ENCODE assay signal across 17 cellular contexts in the genomic region with DNA sequence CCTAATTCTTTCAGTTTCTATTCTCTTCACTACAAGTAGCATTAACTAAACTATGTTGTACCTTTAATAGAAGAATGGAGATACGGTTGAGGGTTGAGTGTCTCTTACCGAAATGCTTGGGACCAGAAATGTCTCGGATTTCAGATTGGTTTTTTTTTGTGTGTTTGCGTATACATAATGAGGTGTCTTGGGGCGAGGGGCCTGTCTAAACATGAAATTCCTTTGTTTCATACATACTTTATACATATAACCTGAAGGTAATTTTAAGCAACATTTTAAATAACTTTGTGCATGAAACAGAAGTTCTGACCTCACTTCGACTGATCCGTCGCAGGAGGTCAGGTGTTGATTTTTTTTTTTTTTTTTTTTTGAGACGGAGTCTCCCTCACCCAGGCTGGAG. TPM values are rescaled to one million over a fixed set of nuclear protein-coding genes. Genes with fewer than 3 reads are reported as not detected.
DNase-seq lines count a peak whose midpoint lies in the region; ATAC-seq and TF ChIP-seq lines count a peak whose summit lies in the region.
"Had no signal": no experiment of that assay in that cellular context is flagged by ENCODE, and none has a peak within 500 bp of the region (broad histone marks: within the 10 kb centered on the region; RNA-seq: fewer than 3 reads in every experiment).

No MANE protein-coding gene starts in this region.

- DNase-seq in activated T-cell treated with anti-CD3 and anti-CD28 coated beads, Interleukin-2, amount 50 U/mL, for 72 hours, result no peak
- DNase-seq in activated T-cell treated with anti-CD3 and anti-CD28 coated beads, Interleukin-2, amount 50 U/mL, for 48 hours, result no peak
- DNase-seq in WTC11 (ENCODE audit: low spot score) (no peak), foreskin keratinocyte (peak; percentile 58 to 86), erythroblast (lab: John Stamatoyannopoulos, UW) (no peak), NCI-H1930 (lab: John Stamatoyannopoulos, UW) (no peak)
- DNase-seq: C1 segment of cervical spinal cord; DMS 273 treated with DMSO at 0.1 percent for 48 hours; GF-D8; GOT3; KG1; NCI-H1436; NCI-H2081 treated with DMSO at 0.1 percent for 48 hours; NK-92 treated with Interleukin-12 subunit alpha and Interleukin-12 subunit beta, amount 100 ng/mL, for 24 hours; SIG-M5 had no signal

- ATAC-seq in activated T-cell treated with anti-CD3 and anti-CD28 coated beads, Interleukin-2, amount 50 U/mL, for 72 hours (replicated peaks in 1 of 2), result no peak
- ATAC-seq in WTC11 (no peak), foreskin keratinocyte (peak; percentile 62)
- ATAC-seq: A549 had no signal

- H3K9me3 ChIP-seq in HEK293 (ENCODE audit: control insufficient read depth, insufficient read depth, low read depth, low read length), result no peaks in the 10 kb centered on the region
- H3K9me3 ChIP-seq: A549 had no signal

- no peaks in the 10 kb centered on the region for H3K4me1 ChIP-seq in HEK293 (ENCODE audit: control insufficient read depth, insufficient read depth, low read length)
- peaks cover 7% of the 10 kb centered on the region for H3K4me1 ChIP-seq in foreskin keratinocyte
- H3K4me1 ChIP-seq: A549 had no signal

- H3K27ac ChIP-seq in HEK293 (ENCODE audit: extremely low read depth, low read depth, low read length), result no peak overlapping the region
- peak overlapping the region; percentile 2 for H3K27ac ChIP-seq in foreskin keratinocyte
- H3K27ac ChIP-seq: A549 had no signal

- H3K4me3 ChIP-seq in HEK293 (ENCODE audit: low read depth, low read length), result no peak overlapping the region
- H3K4me3 ChIP-seq: A549 had no signal

- no peak for TF ChIP-seq POLR2A in erythroblast (IDR thresholded peaks at IDR 0.05; ENCODE audit: low read length)

- no peaks in the 10 kb centered on the region for H3K9me3 Mint-ChIP-seq in activated T-cell treated with anti-CD3 and anti-CD28 coated beads, Interleukin-2, amount 50 U/mL, for 72 hours
- no peaks in the 10 kb centered on the region for H3K9me3 Mint-ChIP-seq in WTC11

- H3K27me3 ChIP-seq in foreskin keratinocyte, result no peaks in the 10 kb centered on the region

- H3K27me3 Mint-ChIP-seq in activated T-cell treated with anti-CD3 and anti-CD28 coated beads, Interleukin-2, amount 50 U/mL, for 72 hours (ENCODE audit: low read depth), result no peaks in the 10 kb centered on the region
- no peaks in the 10 kb centered on the region for H3K27me3 Mint-ChIP-seq in WTC11 (ENCODE audit: low read depth)

- no peak overlapping the region for H3K4me3 Mint-ChIP-seq in activated T-cell treated with anti-CD3 and anti-CD28 coated beads, Interleukin-2, amount 50 U/mL, for 72 hours
- no peak overlapping the region for H3K4me3 Mint-ChIP-seq in WTC11

- H3K27ac Mint-ChIP-seq in activated T-cell treated with anti-CD3 and anti-CD28 coated beads, Interleukin-2, amount 50 U/mL, for 72 hours, result peak overlapping the region; percentile 5
- 0 out of 2 replicates have a peak overlapping the region, but pooled peaks have one; percentile 44 for H3K27ac Mint-ChIP-seq in WTC11

- H3K4me1 Mint-ChIP-seq in activated T-cell treated with anti-CD3 and anti-CD28 coated beads, Interleukin-2, amount 50 U/mL, for 72 hours (ENCODE audit: low read depth), result peaks cover 23% of the 10 kb centered on the region
- H3K4me1 Mint-ChIP-seq in WTC11, result no peaks in the 10 kb centered on the region

- peaks cover 11 to 45% of the 10 kb centered on the region in 2 donors for H3K36me3 Mint-ChIP-seq in activated T-cell treated with anti-CD3 and anti-CD28 coated beads, Interleukin-2, amount 50 U/mL, for 72 hours (ENCODE audit: insufficient read depth in 2 of 2)
- peaks cover 70% of the 10 kb centered on the region for H3K36me3 Mint-ChIP-seq in WTC11

- CTCF ChIA-PET in HEK293 (lab: Yijun Ruan, JAX), result no interaction called here
- CTCF ChIA-PET in WTC11 (lab: Charles Lee), result no interaction called here

- TF ChIP-seq CTCF in HEK293 (tag by site-specific recombination; IDR thresholded peaks at IDR 0.05) (no peak), WTC11 (IDR thresholded peaks at IDR 0.05) (no peak), foreskin keratinocyte (conservative IDR thresholded peaks at IDR 0.05) (no peak)

- POLR2A ChIA-PET in HEK293 (lab: Yijun Ruan, JAX), result no interaction called here
- POLR2A ChIA-PET in WTC11 (lab: Charles Lee), result interaction anchor here (0.6 kb wide), 1 partner anchor 1587 kb away, joined by 3 read pairs; no protein-coding TSS in a partner anchor

- peaks cover 68 to 87% of the 10 kb centered on the region in 2 experiments for H3K36me3 ChIP-seq in HEK293 (ENCODE audit: control insufficient read depth in 2 of 2, insufficient read depth in 1 of 2, low read length in 2 of 2)

TF ChIP-seq in HEK293, 187 proteins besides CTCF, POLR2A, EP300 and RAD21:
- TF ChIP-seq ZNF239 (tag by site-specific recombination; IDR thresholded peaks at IDR 0.05) (no peak), ZNF362 (tag by site-specific recombination; IDR thresholded peaks at IDR 0.05) (peak; percentile 71)

TF ChIP-seq in WTC11, 78 proteins besides CTCF, POLR2A, EP300 and RAD21:
- TF ChIP-seq ZNF219 (CRISPR knock-in tag; IDR thresholded peaks at IDR 0.05; ENCODE audit: borderline replicate concordance), result no peak
- TF ChIP-seq PRRX2 (CRISPR knock-in tag; IDR thresholded peaks at IDR 0.05), result no peak
- no peak for TF ChIP-seq FOXK1 (CRISPR knock-in tag; IDR thresholded peaks at IDR 0.05)
- TF ChIP-seq CDX4 (CRISPR knock-in tag; IDR thresholded peaks at IDR 0.05; ENCODE audit: borderline replicate concordance), result no peak
- TF ChIP-seq CREB1 (CRISPR knock-in tag; IDR thresholded peaks at IDR 0.05), result no peak
- no peak for TF ChIP-seq GRHL2 (CRISPR knock-in tag; IDR thresholded peaks at IDR 0.05; ENCODE audit: insufficient replicate concordance, severe bottlenecking)
- TF ChIP-seq FOXP1 (CRISPR knock-in tag; IDR thresholded peaks at IDR 0.05; ENCODE audit: borderline replicate concordance), result no peak
- TF ChIP-seq ZNF263 (CRISPR knock-in tag; IDR thresholded peaks at IDR 0.05; ENCODE audit: low read depth), result no peak
- no peak for TF ChIP-seq NFATC4 (CRISPR knock-in tag; IDR thresholded peaks at IDR 0.05)

RNA-seq across cellular contexts. Expression of gene MYOCOS, which starts 36.3 kb away (rescaled TPM):
- under 1 TPM; 0.19 to 0.46 TPM for total RNA-seq in activated T-cell treated with anti-CD3 and anti-CD28 coated beads, Interleukin-2, amount 50 U/mL, for 72 hours
- not detected in 3 replicates for total RNA-seq in WTC11 (2021)
- total RNA-seq in foreskin keratinocyte, result 0.07 TPM in 1 of 2 replicates, not detected in the other
- not detected in 2 replicates for polyA plus RNA-seq in foreskin keratinocyte
- polyA plus RNA-seq: A549 had no signal

Comparison
In these comparisons a context has a peak if more than half of its experiments do, and no peak if none do; other contexts are left out.
1. DNase-seq: peak in foreskin keratinocyte (2 of 2); none in activated T-cell treated with anti-CD3 and anti-CD28 coated beads, Interleukin-2, amount 50 U/mL, for 72 hours (0 of 2), activated T-cell treated with anti-CD3 and anti-CD28 coated beads, Interleukin-2, amount 50 U/mL, for 48 hours (0 of 2), WTC11 (single experiment), erythroblast (0 of 2) and NCI-H1930 (0 of 2).